Comparison of ENCODE assay signal across 4 cellular contexts in the genomic region with DNA sequence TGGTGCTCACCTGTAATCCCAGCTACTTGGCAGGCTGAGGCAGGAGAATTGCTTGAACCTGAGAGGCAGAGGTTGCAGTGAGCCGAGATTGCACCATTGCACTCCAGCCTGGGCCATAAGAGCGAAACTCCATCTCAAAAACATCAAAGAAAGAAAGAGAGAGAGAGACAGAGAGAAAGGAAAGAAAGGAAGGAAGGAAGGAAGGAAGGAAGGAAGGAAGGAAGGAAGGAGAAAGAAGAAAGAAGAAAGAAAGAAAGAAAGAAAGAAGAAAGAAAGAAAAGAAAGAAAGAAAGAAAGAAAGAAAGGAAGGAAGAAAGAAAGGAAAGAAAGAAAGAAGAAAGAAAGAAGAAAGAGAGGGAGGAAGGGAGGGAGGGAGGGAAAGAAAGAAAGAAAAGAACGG.
DNase-seq lines count a peak whose midpoint lies in the region; ATAC-seq, FAIRE-seq and TF ChIP-seq lines count a peak whose summit lies in the region.
"Not testable (repeated sequence)": the region's sequence is repeated elsewhere in the genome, so short reads cannot be mapped to it uniquely, and the experiment has no call there.

No MANE protein-coding gene starts in this region.

- H3K27me3 ChIP-seq in K562 (ENCODE audit: control insufficient read depth in 2 of 2, insufficient read depth in 2 of 2, low read length in 2 of 2), result peaks cover 48 to 86% of the 10 kb centered on the region in 2 experiments
- H3K27me3 ChIP-seq in esophagus muscularis mucosa, result not testable (repeated sequence)

- not testable (repeated sequence) for ATAC-seq in K562

- H3K4me2 ChIP-seq in K562 (ENCODE audit: insufficient read depth, low read length), result not testable (repeated sequence)

- not testable (repeated sequence) for BruUV-seq in K562 (replicated peaks; lab: Mats Ljungman, UMichigan)

- not testable (repeated sequence) for H3K4me3 Mint-ChIP-seq in neural crest cell

- WGBS in K562 (ENCODE audit: insufficient coverage, low coverage, missing lambda C conversion rate), result 0% methylated on average over 2 of the region's 3 CpGs
- WGBS in esophagus muscularis mucosa, result 93% methylated on average over 3 of the region's 3 CpGs

- not testable (repeated sequence) for DNase-seq in K562 (ENCODE audit: extremely low read depth in 1 of 4, low spot score in 3 of 4); esophagus muscularis mucosa (ENCODE audit: extremely low spot score); neural crest cell (ENCODE audit: low read depth, low spot score)

- peak overlapping the region; percentile 57 for H3K27ac Mint-ChIP-seq in neural crest cell (ENCODE audit: unreplicated experiment)

- H2AFZ ChIP-seq in K562 (ENCODE audit: low read depth, low read length), result not testable (repeated sequence)

- POLR2A ChIA-PET in HEK293 (lab: Yijun Ruan, JAX), result not testable (repeated sequence)
- POLR2A ChIA-PET in K562 (lab: Yijun Ruan, JAX), result interaction anchor here (0.6 kb wide), 1 partner anchor 14 kb away, joined by 3 read pairs; no protein-coding TSS in a partner anchor

- H3K36me3 Mint-ChIP-seq in neural crest cell (ENCODE audit: low read depth), result not testable (repeated sequence)

- H3K4me1 ChIP-seq in HEK293 (ENCODE audit: control insufficient read depth, insufficient read depth, low read length); K562 (replicated peaks in 1 of 2; ENCODE audit: control insufficient read depth in 2 of 2, insufficient read depth in 2 of 2, low read length in 2 of 2): not testable (repeated sequence)
- peaks cover 7 to 57% (median 48%) of the 10 kb centered on the region in 4 donors for H3K4me1 ChIP-seq in esophagus muscularis mucosa

- in situ Hi-C loops in K562 (cut with MboI), result not testable (repeated sequence)

- not testable (repeated sequence) for TF ChIP-seq POLR2A in K562 (conservative IDR thresholded peaks at IDR 0.05); esophagus muscularis mucosa (IDR thresholded peaks at IDR 0.05; ENCODE audit: low read depth)

- H4K20me1 ChIP-seq in K562 (replicated peaks; ENCODE audit: control insufficient read depth, insufficient read depth, low read length), result not testable (repeated sequence)

- H3K36me3 ChIP-seq in HEK293 (ENCODE audit: control insufficient read depth in 2 of 2, insufficient read depth in 1 of 2, low read length in 2 of 2); K562 (ENCODE audit: control insufficient read depth, insufficient read depth, low read length); esophagus muscularis mucosa: not testable (repeated sequence)

- not testable (repeated sequence) for H3K4me1 Mint-ChIP-seq in neural crest cell

- CTCF ChIA-PET in HEK293 (lab: Yijun Ruan, JAX), result interaction anchor here (1.0 kb wide), 1 partner anchor 15 kb away, joined by 4 read pairs; no protein-coding TSS in a partner anchor
- CTCF ChIA-PET in K562 (lab: Yijun Ruan, JAX; ENCODE audit: low intra/inter-chr PET ratio), result not testable (repeated sequence)

- not testable (repeated sequence) for H3K4me3 ChIP-seq in HEK293 (ENCODE audit: low read depth, low read length); K562; esophagus muscularis mucosa

- H3K79me2 ChIP-seq in K562 (ENCODE audit: control insufficient read depth, insufficient read depth, low read length), result not testable (repeated sequence)

- FAIRE-seq in K562 (lab: Jason Lieb, UNC), result not testable (repeated sequence)

- H3K27ac ChIP-seq in HEK293 (ENCODE audit: extremely low read depth, low read depth, low read length); K562 (ENCODE audit: extremely low read depth, low read depth, low read length): not testable (repeated sequence)
- peak overlapping the region in 3 of 4 donors; percentile 18 to 93 (median 87) for H3K27ac ChIP-seq in esophagus muscularis mucosa (replicated peaks in 1 of 4)

- intact Hi-C loops in K562 (cut with micrococcal nuclease), result not testable (repeated sequence)
- intact Hi-C loops in esophagus muscularis mucosa (cut with DNase I), result loop anchor here (5.0 kb wide), 2 partner anchors 103 to 183 kb away; no protein-coding TSS in a partner anchor

- H3K9me3 ChIP-seq in HEK293 (ENCODE audit: control insufficient read depth, insufficient read depth, low read depth, low read length); K562 (replicated peaks; ENCODE audit: control insufficient read depth, insufficient read depth, low read depth, low read length); esophagus muscularis mucosa: not testable (repeated sequence)

- not testable (repeated sequence) for TF ChIP-seq EP300 in K562 (IDR thresholded peaks at IDR 0.05; ENCODE audit: low read length); esophagus muscularis mucosa (IDR thresholded peaks at IDR 0.05)

- not testable (repeated sequence) for TF ChIP-seq RAD21 in K562 (CRISPR knock-in tag; conservative IDR thresholded peaks at IDR 0.05 in 1 of 2, IDR thresholded peaks at IDR 0.05 in 1 of 2)

- not testable (repeated sequence) for TF ChIP-seq CTCF in HEK293 (tag by site-specific recombination; IDR thresholded peaks at IDR 0.05); K562 (IDR thresholded peaks at IDR 0.05 in 2 of 3, conservative IDR thresholded peaks at IDR 0.05 in 1 of 3; ENCODE audit: insufficient read depth in 2 of 3, low read depth in 1 of 3, low read length in 3 of 3); esophagus muscularis mucosa (IDR thresholded peaks at IDR 0.05); neural crest cell (conservative IDR thresholded peaks at IDR 0.05)

- not testable (repeated sequence) for H3K9me3 Mint-ChIP-seq in neural crest cell

- not testable (repeated sequence) for H3K9ac ChIP-seq in K562 (ENCODE audit: insufficient read depth in 1 of 2, low read depth in 2 of 2, low read length in 2 of 2)

- not testable (repeated sequence) for H3K27me3 Mint-ChIP-seq in neural crest cell (ENCODE audit: low read depth)

- not testable (repeated sequence) for H3K9me1 ChIP-seq in K562 (ENCODE audit: control insufficient read depth, insufficient read depth, low read length)

TF ChIP-seq in HEK293, 187 proteins besides CTCF, POLR2A, EP300 and RAD21:
- TF ChIP-seq ZNF366 (tag by site-specific recombination; conservative IDR thresholded peaks at IDR 0.05), result peak; percentile 95

TF ChIP-seq in K562, 482 proteins besides CTCF, POLR2A, EP300 and RAD21:
- TF ChIP-seq, protein P1, sequence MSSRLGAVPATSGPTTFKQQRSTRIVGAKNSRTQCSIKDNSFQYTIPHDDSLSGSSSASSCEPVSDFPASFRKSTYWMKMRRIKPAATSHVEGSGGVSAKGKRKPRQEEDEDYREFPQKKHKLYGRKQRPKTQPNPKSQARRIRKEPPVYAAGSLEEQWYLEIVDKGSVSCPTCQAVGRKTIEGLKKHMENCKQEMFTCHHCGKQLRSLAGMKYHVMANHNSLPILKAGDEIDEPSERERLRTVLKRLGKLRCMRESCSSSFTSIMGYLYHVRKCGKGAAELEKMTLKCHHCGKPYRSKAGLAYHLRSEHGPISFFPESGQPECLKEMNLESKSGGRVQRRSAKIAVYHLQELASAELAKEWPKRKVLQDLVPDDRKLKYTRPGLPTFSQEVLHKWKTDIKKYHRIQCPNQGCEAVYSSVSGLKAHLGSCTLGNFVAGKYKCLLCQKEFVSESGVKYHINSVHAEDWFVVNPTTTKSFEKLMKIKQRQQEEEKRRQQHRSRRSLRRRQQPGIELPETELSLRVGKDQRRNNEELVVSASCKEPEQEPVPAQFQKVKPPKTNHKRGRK (tag; IDR thresholded peaks at IDR 0.05), result peak; percentile 88
